ENCODE assay signal across 20 cellular contexts in the genomic region with DNA sequence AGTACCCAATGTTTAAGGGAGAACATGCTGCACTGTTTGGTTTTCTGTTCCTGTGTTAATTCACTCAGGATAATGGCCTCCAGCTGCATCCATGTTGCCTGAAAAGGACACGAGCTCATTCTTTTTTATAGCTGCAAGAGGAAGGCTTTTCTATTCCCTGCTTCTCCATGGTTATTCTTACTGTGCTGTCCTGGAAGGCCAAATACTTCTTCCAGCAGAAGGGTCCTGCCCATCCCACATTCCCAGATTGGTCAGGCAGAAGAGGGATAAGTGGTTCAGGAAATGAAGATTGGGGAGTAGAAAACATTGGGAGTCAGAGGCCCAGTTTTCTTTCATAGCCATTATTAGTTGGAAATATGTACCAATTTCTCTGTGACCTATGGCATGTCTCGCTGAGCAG.
DNase-seq lines count a peak whose midpoint lies in the region; ATAC-seq, FAIRE-seq and TF ChIP-seq lines count a peak whose summit lies in the region.
"Had no signal": no experiment of that assay in that cellular context is flagged by ENCODE, and none has a peak within 500 bp of the region (broad histone marks: within the 10 kb centered on the region; RNA-seq: fewer than 3 reads in every experiment).

No MANE protein-coding gene starts in this region.

- TF ChIP-seq CTCF in endothelial cell of umbilical vein (IDR thresholded peaks at IDR 0.05; ENCODE audit: extremely low read depth in 1 of 2, insufficient read depth in 1 of 2, low read depth in 1 of 2, low read length in 2 of 2) (no peak), progenitor cell of endocrine pancreas (IDR thresholded peaks at IDR 0.05; ENCODE audit: unreplicated experiment) (no peak), tibial nerve (IDR thresholded peaks at IDR 0.05) (no peak)

- CTCF ChIA-PET in endothelial cell of umbilical vein (lab: Charles Lee): interaction anchor here (0.9 to 2.9 kb wide), 5 partner anchors 11 to 121 kb away, joined by 3 to 17 read pairs (median 4); no protein-coding TSS in a partner anchor

- 21 to 25% methylated on average over 2 of the region's 2 CpGs for WGBS in tibial nerve, 2 donors

- peaks cover 39% of the 10 kb centered on the region for H3K4me1 Mint-ChIP-seq in progenitor cell of endocrine pancreas (ENCODE audit: low read depth)
- no peaks in the 10 kb centered on the region for H3K4me1 Mint-ChIP-seq in activated T-cell treated with anti-CD3 and anti-CD28 coated beads, Interleukin-2, amount 50 U/mL, for 72 hours (ENCODE audit: low read depth)
- H3K4me1 Mint-ChIP-seq: activated naive CD4-positive, alpha-beta T cell treated with anti-CD3 and anti-CD28 coated beads, Interleukin-2, amount 50 U/mL, for 24 hours had no signal

- POLR2A ChIA-PET in endothelial cell of umbilical vein (lab: Charles Lee): interaction anchor here (1.4 kb wide), 1 partner anchor 8 kb away, joined by 4 read pairs; no protein-coding TSS in a partner anchor

- DNase-seq in NCI-H2227 treated with DMSO at 0.1 percent for 48 hours (lab: John Stamatoyannopoulos, UW) (peak; percentile 20), NCI-H2227 (lab: John Stamatoyannopoulos, UW; ENCODE audit: unreplicated experiment) (no peak), endothelial cell of umbilical vein (ENCODE audit: low read depth, low spot score) (peak; percentile 20), progenitor cell of endocrine pancreas (ENCODE audit: low spot score, unreplicated experiment) (no peak), tibial nerve (ENCODE audit: low spot score in 2 of 2) (no peak), COR-L47 (lab: John Stamatoyannopoulos, UW) (no peak)
- no peak for DNase-seq in activated T-cell treated with anti-CD3 and anti-CD28 coated beads, Interleukin-2, amount 50 U/mL, for 72 hours
- DNase-seq: activated CD4-positive, alpha-beta T cell treated with anti-CD3 and anti-CD28 coated beads for 1 hour; C1 segment of cervical spinal cord; DMS79 treated with DMSO at 0.1 percent for 48 hours; hypothalamus; NCI-H187; NCI-H69; right lobe of liver; stimulated activated CD4-positive, alpha-beta T cell treated with anti-CD3 and anti-CD28 coated beads, Interleukin-4, amount 100 ng/mL, for 4 hours; T-helper 1 cell had no signal

- no peaks in the 10 kb centered on the region for H4K20me1 ChIP-seq in endothelial cell of umbilical vein (replicated peaks; ENCODE audit: control insufficient read depth, extremely low read depth, insufficient read depth, low read length)

- no peaks in the 10 kb centered on the region for H3K36me3 ChIP-seq in endothelial cell of umbilical vein (ENCODE audit: control insufficient read depth in 2 of 2, extremely low read depth in 1 of 2, insufficient read depth in 2 of 2, low read length in 2 of 2)
- no peaks in the 10 kb centered on the region for H3K36me3 ChIP-seq in tibial nerve

- H3K27me3 ChIP-seq in endothelial cell of umbilical vein (ENCODE audit: control insufficient read depth in 2 of 2, insufficient read depth in 2 of 2, low read length in 2 of 2): no peaks in the 10 kb centered on the region
- no peaks in the 10 kb centered on the region for H3K27me3 ChIP-seq in tibial nerve
- H3K27me3 ChIP-seq: right lobe of liver had no signal

- peak overlapping the region in 2 of 3 experiments; percentile 13 to 33 for H3K4me3 ChIP-seq in endothelial cell of umbilical vein (replicated peaks in 1 of 3; ENCODE audit: insufficient read depth in 1 of 3, low read depth in 1 of 3, low read length in 3 of 3)
- peak overlapping the region; percentile 27 to 60 (median 44) for H3K4me3 ChIP-seq in tibial nerve

- no peak for FAIRE-seq in endothelial cell of umbilical vein (lab: Jason Lieb, UNC)

- no peak for ATAC-seq in activated T-cell treated with anti-CD3 and anti-CD28 coated beads, Interleukin-2, amount 50 U/mL, for 72 hours (replicated peaks in 1 of 2)
- ATAC-seq in GM19452 (IDR thresholded peaks at IDR 0.05; ENCODE audit: unreplicated experiment): no peak
- ATAC-seq: right lobe of liver had no signal

- H3K4me2 ChIP-seq in endothelial cell of umbilical vein (ENCODE audit: insufficient read depth, low read length): peak overlapping the region; percentile 70

- no TSS peak for BruUV-seq in endothelial cell of umbilical vein (replicated peaks; lab: Mats Ljungman, UMichigan)

- H3K9me3 Mint-ChIP-seq in progenitor cell of endocrine pancreas (ENCODE audit: low read depth): no peaks in the 10 kb centered on the region
- H3K9me3 Mint-ChIP-seq in activated T-cell treated with anti-CD3 and anti-CD28 coated beads, Interleukin-2, amount 50 U/mL, for 72 hours: no peaks in the 10 kb centered on the region
- H3K9me3 Mint-ChIP-seq: activated naive CD4-positive, alpha-beta T cell treated with anti-CD3 and anti-CD28 coated beads, Interleukin-2, amount 50 U/mL, for 24 hours; neural crest cell had no signal

- H2AFZ ChIP-seq in endothelial cell of umbilical vein (ENCODE audit: low read depth, low read length): no peak overlapping the region

- H3K27ac ChIP-seq in endothelial cell of umbilical vein (ENCODE audit: insufficient read depth, low read depth, low read length): no peak overlapping the region
- H3K27ac ChIP-seq in tibial nerve: peak overlapping the region; percentile 90 to 98 (median 94)
- H3K27ac ChIP-seq: 22Rv1 had no signal

- H3K9ac ChIP-seq in endothelial cell of umbilical vein (replicated peaks; ENCODE audit: extremely low read depth, insufficient read depth, low read length): no peak overlapping the region

- H3K79me2 ChIP-seq in endothelial cell of umbilical vein (ENCODE audit: control insufficient read depth, insufficient read depth, low read length): no peaks in the 10 kb centered on the region

- intact Hi-C loops in endothelial cell of umbilical vein (cut with micrococcal nuclease): no loop called here

- H3K27ac Mint-ChIP-seq in progenitor cell of endocrine pancreas: peak overlapping the region; percentile 19
- H3K27ac Mint-ChIP-seq in activated T-cell treated with anti-CD3 and anti-CD28 coated beads, Interleukin-2, amount 50 U/mL, for 72 hours: no peak overlapping the region
- H3K27ac Mint-ChIP-seq: activated naive CD4-positive, alpha-beta T cell treated with anti-CD3 and anti-CD28 coated beads, Interleukin-2, amount 50 U/mL, for 24 hours had no signal

- H3K9me3 ChIP-seq in endothelial cell of umbilical vein (replicated peaks; ENCODE audit: control insufficient read depth, insufficient read depth, low read length) (no peaks in the 10 kb centered on the region), tibial nerve (no peaks in the 10 kb centered on the region)
- H3K9me3 ChIP-seq: right lobe of liver had no signal

- dilution Hi-C loops in endothelial cell of umbilical vein (cut with MboI; ENCODE audit: extremely low pct_ligation_motif_present, low sequenced_read_pairs): no loop called here

- TF ChIP-seq EP300 in tibial nerve (IDR thresholded peaks at IDR 0.05): no peak

- H3K4me3 Mint-ChIP-seq in progenitor cell of endocrine pancreas (ENCODE audit: low read depth): no peak overlapping the region
- no peak overlapping the region for H3K4me3 Mint-ChIP-seq in activated T-cell treated with anti-CD3 and anti-CD28 coated beads, Interleukin-2, amount 50 U/mL, for 72 hours
- H3K4me3 Mint-ChIP-seq: activated naive CD4-positive, alpha-beta T cell treated with anti-CD3 and anti-CD28 coated beads, Interleukin-2, amount 50 U/mL, for 24 hours; neural crest cell had no signal

- TF ChIP-seq POLR2A in endothelial cell of umbilical vein (IDR thresholded peaks at IDR 0.05; ENCODE audit: low read depth, low read length) (no peak), tibial nerve (IDR thresholded peaks at IDR 0.05) (no peak)

- H3K36me3 Mint-ChIP-seq in progenitor cell of endocrine pancreas (ENCODE audit: insufficient read depth): peaks cover 9% of the 10 kb centered on the region
- no peaks in the 10 kb centered on the region for H3K36me3 Mint-ChIP-seq in activated T-cell treated with anti-CD3 and anti-CD28 coated beads, Interleukin-2, amount 50 U/mL, for 72 hours (ENCODE audit: insufficient read depth in 2 of 2)

- H3K4me1 ChIP-seq in endothelial cell of umbilical vein (ENCODE audit: control insufficient read depth, extremely low read depth, insufficient read depth, low read length) (peaks cover 53% of the 10 kb centered on the region), tibial nerve (peaks cover 0 to 95% (median 43%) of the 10 kb centered on the region in 4 donors)

- H3K27me3 Mint-ChIP-seq in progenitor cell of endocrine pancreas: no peaks in the 10 kb centered on the region
- H3K27me3 Mint-ChIP-seq in activated T-cell treated with anti-CD3 and anti-CD28 coated beads, Interleukin-2, amount 50 U/mL, for 72 hours (ENCODE audit: low read depth): no peaks in the 10 kb centered on the region
- H3K27me3 Mint-ChIP-seq: activated naive CD4-positive, alpha-beta T cell treated with anti-CD3 and anti-CD28 coated beads, Interleukin-2, amount 50 U/mL, for 24 hours had no signal

- no peaks in the 10 kb centered on the region for H3K9me1 ChIP-seq in endothelial cell of umbilical vein (replicated peaks; ENCODE audit: control insufficient read depth, extremely low read depth, insufficient read depth, low read length)

TF ChIP-seq in endothelial cell of umbilical vein, 7 proteins besides CTCF, POLR2A, EP300 and RAD21:
- TF ChIP-seq EZH2 (IDR thresholded peaks at IDR 0.05; ENCODE audit: borderline replicate concordance, low read depth, low read length, severe bottlenecking): no peak
- no peak for TF ChIP-seq FOS (IDR thresholded peaks at IDR 0.05; ENCODE audit: borderline replicate concordance, insufficient read depth, low read length)
- no peak for TF ChIP-seq MYC (IDR thresholded peaks at IDR 0.05; ENCODE audit: low read depth, low read length)
- TF ChIP-seq JUN (IDR thresholded peaks at IDR 0.05; ENCODE audit: borderline replicate concordance, insufficient read depth, insufficient read length, low read depth): no peak
- TF ChIP-seq GATA2 (IDR thresholded peaks at IDR 0.05; ENCODE audit: insufficient read depth, insufficient read length, low read depth, low read length): no peak
- TF ChIP-seq, protein P1, sequence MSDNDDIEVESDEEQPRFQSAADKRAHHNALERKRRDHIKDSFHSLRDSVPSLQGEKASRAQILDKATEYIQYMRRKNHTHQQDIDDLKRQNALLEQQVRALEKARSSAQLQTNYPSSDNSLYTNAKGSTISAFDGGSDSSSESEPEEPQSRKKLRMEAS (IDR thresholded peaks at IDR 0.05; ENCODE audit: insufficient read depth, insufficient read length): no peak
- no peak for TF ChIP-seq POLR2AphosphoS5 (IDR thresholded peaks at IDR 0.05; ENCODE audit: insufficient read depth, low read depth, low read length)

Comparison
In these comparisons a context has a peak if more than half of its experiments do, and no peak if none do; other contexts are left out.
1. DNase-seq: peak in NCI-H2227 treated with DMSO at 0.1 percent for 48 hours (single experiment) and endothelial cell of umbilical vein (single experiment); none in NCI-H2227 (single experiment), progenitor cell of endocrine pancreas (single experiment), tibial nerve (0 of 2), COR-L47 (single experiment) and activated T-cell treated with anti-CD3 and anti-CD28 coated beads, Interleukin-2, amount 50 U/mL, for 72 hours (0 of 2).